In the genomic region with DNA sequence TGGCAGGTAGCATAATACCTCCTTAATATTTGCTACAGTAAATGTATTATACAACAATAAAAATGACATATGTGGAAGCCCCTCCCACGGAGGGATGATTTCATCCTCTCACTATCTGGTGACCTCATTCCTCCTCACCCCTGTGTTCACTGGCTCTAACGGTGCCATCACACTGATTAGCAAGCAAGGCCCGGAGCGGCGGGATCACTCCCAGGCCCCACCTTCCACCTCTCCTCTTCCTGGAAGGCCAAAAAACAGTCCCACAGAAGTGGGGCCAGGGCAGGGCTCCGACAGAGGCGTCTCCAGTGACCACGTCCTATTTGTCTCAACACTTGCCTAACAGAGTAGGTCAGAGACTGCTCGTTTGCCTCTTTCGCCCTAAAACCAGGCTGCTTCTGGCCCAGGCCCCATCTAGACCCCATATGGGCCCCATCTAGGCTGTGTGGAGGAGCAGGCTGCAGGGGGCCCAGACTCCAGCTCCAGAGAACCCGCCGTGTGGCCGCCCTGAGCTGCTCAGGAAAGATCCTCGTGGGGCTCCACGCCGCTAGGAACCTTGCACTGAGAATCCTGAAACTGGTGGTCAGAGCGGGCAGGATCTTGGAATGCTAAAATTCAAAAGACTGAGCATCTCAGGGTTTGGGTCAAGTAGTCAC, we compare ENCODE assay signal across 8 cellular contexts. TPM values are rescaled to one million over a fixed set of nuclear protein-coding genes. Genes with fewer than 3 reads are reported as not detected.
DNase-seq lines count a peak whose midpoint lies in the region; ATAC-seq and TF ChIP-seq lines count a peak whose summit lies in the region.

No MANE protein-coding gene starts in this region.

- peaks cover 77% of the 10 kb centered on the region for H3K4me1 Mint-ChIP-seq in activated T-cell treated with anti-CD3 and anti-CD28 coated beads, Interleukin-2, amount 50 U/mL, for 72 hours (ENCODE audit: low read depth)

- TF ChIP-seq CTCF in NB4 (IDR thresholded peaks at IDR 0.05; ENCODE audit: low read depth, low read length), result no peak

- H3K36me3 Mint-ChIP-seq in activated T-cell treated with anti-CD3 and anti-CD28 coated beads, Interleukin-2, amount 50 U/mL, for 72 hours (ENCODE audit: insufficient read depth in 2 of 2), result peaks cover 17 to 25% of the 10 kb centered on the region in 2 donors

- TF ChIP-seq POLR2A in NB4 (IDR thresholded peaks at IDR 0.05; ENCODE audit: extremely low read depth, insufficient read length), result no peak

- H3K4me3 ChIP-seq in NB4 (ENCODE audit: low read depth, low read length), result no peak overlapping the region

- peak overlapping the region; percentile 88 to 100 for H3K4me3 Mint-ChIP-seq in activated T-cell treated with anti-CD3 and anti-CD28 coated beads, Interleukin-2, amount 50 U/mL, for 72 hours

- peak overlapping the region; percentile 100 for H3K27ac Mint-ChIP-seq in activated T-cell treated with anti-CD3 and anti-CD28 coated beads, Interleukin-2, amount 50 U/mL, for 72 hours

- ATAC-seq in activated T-cell treated with anti-CD3 and anti-CD28 coated beads, Interleukin-2, amount 50 U/mL, for 72 hours (replicated peaks in 1 of 2), result peak; percentile 48 to 56
- ATAC-seq in GM18511 (IDR thresholded peaks at IDR 0.05; ENCODE audit: unreplicated experiment), result no peak

- no peaks in the 10 kb centered on the region for H3K27me3 Mint-ChIP-seq in activated T-cell treated with anti-CD3 and anti-CD28 coated beads, Interleukin-2, amount 50 U/mL, for 72 hours (ENCODE audit: low read depth)

- DNase-seq in AG20443 (ENCODE audit: low spot score) (peak; percentile 85), NB4 (ENCODE audit: low read depth) (peak; percentile 70), glomerular visceral epithelial cell (ENCODE audit: extremely low spot score) (peak; percentile 80), medulla oblongata (ENCODE audit: extremely low spot score) (no peak), SIG-M5 (lab: John Stamatoyannopoulos, UW) (no peak)
- peak; percentile 71 to 78 for DNase-seq in activated T-cell treated with anti-CD3 and anti-CD28 coated beads, Interleukin-2, amount 50 U/mL, for 72 hours
- DNase-seq in stimulated activated CD4-positive, alpha-beta T cell treated with anti-CD3 and anti-CD28 coated beads, Interleukin-1b, Interleukin-23, amount 100 ng/mL, for 48 hours, result peak; percentile 71

- H3K9me3 Mint-ChIP-seq in activated T-cell treated with anti-CD3 and anti-CD28 coated beads, Interleukin-2, amount 50 U/mL, for 72 hours, result no peaks in the 10 kb centered on the region

RNA-seq across cellular contexts. Expression of a gene that starts 3.7 kb away (rescaled TPM):
- 10 to 100 TPM; 49.6 to 55.4 TPM for total RNA-seq in activated T-cell treated with anti-CD3 and anti-CD28 coated beads, Interleukin-2, amount 50 U/mL, for 72 hours

RNA-seq across cellular contexts. Expression of a gene that starts 32.1 kb away (rescaled TPM):
- total RNA-seq in activated T-cell treated with anti-CD3 and anti-CD28 coated beads, Interleukin-2, amount 50 U/mL, for 72 hours, result under 1 TPM; 0.65 to 0.74 TPM

Comparison
In these comparisons a context has a peak if more than half of its experiments do, and no peak if none do; other contexts are left out.
1. DNase-seq: peak in AG20443 (single experiment), NB4 (single experiment), activated T-cell treated with anti-CD3 and anti-CD28 coated beads, Interleukin-2, amount 50 U/mL, for 72 hours (2 of 2), glomerular visceral epithelial cell (single experiment) and stimulated activated CD4-positive, alpha-beta T cell treated with anti-CD3 and anti-CD28 coated beads, Interleukin-1b, Interleukin-23, amount 100 ng/mL, for 48 hours (single experiment); none in medulla oblongata (single experiment) and SIG-M5 (single experiment).